In genomic region chr5:54645888-54646284, GRCh38 we compare ENCODE assay signal across 8 cellular contexts.
DNase-seq lines count a peak whose midpoint lies in the region; ATAC-seq and TF ChIP-seq lines count a peak whose summit lies in the region.

No MANE protein-coding gene starts in this region.

- no peak for TF ChIP-seq EP300 in ovary (IDR thresholded peaks at IDR 0.05)

- CTCF ChIA-PET in RWPE1 (lab: Yijun Ruan, JAX), result no interaction called here

- DNase-seq in CD14-positive monocyte (ENCODE audit: low spot score) (no peak), RWPE1 (ENCODE audit: low spot score) (no peak), ovary (peak in 1 of 5 donors; percentile 36), hepatic stellate cell (ENCODE audit: low spot score) (no peak), D341Med (ENCODE audit: low spot score) (no peak), NCI-H2081 (lab: John Stamatoyannopoulos, UW) (no peak)
- DNase-seq in effector memory CD8-positive, alpha-beta T cell, result no peak

- peaks cover 2 to 9% of the 10 kb centered on the region in 2 donors for H3K36me3 Mint-ChIP-seq in CD14-positive monocyte
- H3K36me3 Mint-ChIP-seq in effector memory CD8-positive, alpha-beta T cell (ENCODE audit: insufficient read depth), result no peaks in the 10 kb centered on the region

- TF ChIP-seq POLR2A in ovary (IDR thresholded peaks at IDR 0.05), result no peak

- WGBS in ovary, 3 donors, result 8 to 18% (median 14%) methylated on average over 2 of the region's 2 CpGs

- H3K4me3 Mint-ChIP-seq in CD14-positive monocyte, result peak overlapping the region; percentile 71 to 87
- H3K4me3 Mint-ChIP-seq in effector memory CD8-positive, alpha-beta T cell, result peak overlapping the region; percentile 62 to 82

- H3K4me1 Mint-ChIP-seq in CD14-positive monocyte, result peaks cover 49% of the 10 kb centered on the region
- peaks cover 46 to 49% of the 10 kb centered on the region in 2 donors for H3K4me1 Mint-ChIP-seq in effector memory CD8-positive, alpha-beta T cell (ENCODE audit: low read depth in 2 of 2)

- no peaks in the 10 kb centered on the region for H3K27me3 ChIP-seq in ovary

- H3K27me3 Mint-ChIP-seq in CD14-positive monocyte (ENCODE audit: low read depth in 3 of 3), result peaks cover 0 to 2% (median 0%) of the 10 kb centered on the region in 3 donors
- H3K27me3 Mint-ChIP-seq in effector memory CD8-positive, alpha-beta T cell, result no peaks in the 10 kb centered on the region

- H3K27ac Mint-ChIP-seq in CD14-positive monocyte, result peak overlapping the region; percentile 96 to 99 (median 97)
- peak overlapping the region; percentile 66 to 91 for H3K27ac Mint-ChIP-seq in effector memory CD8-positive, alpha-beta T cell

- H3K36me3 ChIP-seq in ovary, result no peaks in the 10 kb centered on the region

- POLR2A ChIA-PET in RWPE1 (lab: Yijun Ruan, JAX; ENCODE audit: low non-redundant PET), result no interaction called here

- intact Hi-C loops in CD14-positive monocyte (cut with micrococcal nuclease) (loop anchor here in 1 of 2 donors (5.0 to 10.0 kb wide), 2 partner anchors 34 to 121 kb away; no protein-coding TSS in a partner anchor), ovary (cut with DNase I) (loop anchor here in 1 of 4 donors (10.0 kb wide), 1 partner anchor 121 kb away; no protein-coding TSS in a partner anchor)

- peak overlapping the region; percentile 71 for H3K27ac ChIP-seq in RWPE1
- H3K27ac ChIP-seq in ovary, result peak overlapping the region in 1 of 2 donors; percentile 76

- peaks cover 0 to 4% (median 0%) of the 10 kb centered on the region in 7 donors for H3K9me3 Mint-ChIP-seq in CD14-positive monocyte
- peaks cover 0 to 2% of the 10 kb centered on the region in 2 donors for H3K9me3 Mint-ChIP-seq in effector memory CD8-positive, alpha-beta T cell

- TF ChIP-seq CTCF in CD14-positive monocyte (IDR thresholded peaks at IDR 0.05), result no peak
- TF ChIP-seq CTCF in RWPE1 (conservative IDR thresholded peaks at IDR 0.05; ENCODE audit: low read depth), result no peak
- no peak for TF ChIP-seq CTCF in ovary (IDR thresholded peaks at IDR 0.05)

- no peaks in the 10 kb centered on the region for H3K9me3 ChIP-seq in ovary

- H3K4me1 ChIP-seq in ovary (ENCODE audit: insufficient read depth), result peaks cover 33% of the 10 kb centered on the region

- H3K4me3 ChIP-seq in ovary, result peak overlapping the region; percentile 7

- ATAC-seq in effector memory CD8-positive, alpha-beta T cell (replicated peaks), result no peak
- ATAC-seq in GM21423 (IDR thresholded peaks at IDR 0.05; ENCODE audit: unreplicated experiment), result no peak
